Comparison of ENCODE assay signal across 9 cellular contexts in genomic region chr11:76803811-76804600, GRCh38. TPM values are rescaled to one million over a fixed set of nuclear protein-coding genes. Genes with fewer than 3 reads are reported as not detected.
DNase-seq lines count a peak whose midpoint lies in the region; ATAC-seq and TF ChIP-seq lines count a peak whose summit lies in the region.
"Had no signal": no experiment of that assay in that cellular context is flagged by ENCODE, and none has a peak within 500 bp of the region (broad histone marks: within the 10 kb centered on the region; RNA-seq: fewer than 3 reads in every experiment).

No MANE protein-coding gene starts in this region.

- DNase-seq in right cardiac atrium (peak; percentile 42 to 81 (median 60)), Right ventricle myocardium superior (no peak), osteocyte (ENCODE audit: extremely low spot score, unreplicated experiment) (peak; percentile 67), type B pancreatic cell (ENCODE audit: extremely low spot score, unreplicated experiment) (peak; percentile 34), NCI-H187 treated with DMSO at 0.1 percent for 48 hours (lab: John Stamatoyannopoulos, UW) (no peak)

- H3K27ac Mint-ChIP-seq in activated naive CD8-positive, alpha-beta T cell, result no peak overlapping the region
- H3K27ac Mint-ChIP-seq in osteocyte (ENCODE audit: unreplicated experiment) (no peak overlapping the region), type B pancreatic cell (no peak overlapping the region)
- H3K27ac Mint-ChIP-seq: dendritic cell treated with granulocyte-macrophage colony-stimulating factor and Interleukin-4, amounts not matched to agents 40 ng/mL and 50 ng/mL, for 4 days had no signal

- 83% methylated on average over 10 of the region's 10 CpGs for WGBS in right cardiac atrium

- TF ChIP-seq CTCF in osteocyte (IDR thresholded peaks at IDR 0.05), result no peak
- no peak for TF ChIP-seq CTCF in type B pancreatic cell (conservative IDR thresholded peaks at IDR 0.05)

- H3K4me3 ChIP-seq in right cardiac atrium (ENCODE audit: low read length), result no peak overlapping the region

- intact Hi-C loops in right cardiac atrium (cut with DNase I), result loop anchor here in 1 of 4 donors (5.0 kb wide), 1 partner anchor 72 kb away; no protein-coding TSS in a partner anchor
- intact Hi-C loops in Right ventricle myocardium superior (cut with DNase I), result no loop called here

- peak overlapping the region; percentile 14 for H3K4me3 Mint-ChIP-seq in activated naive CD8-positive, alpha-beta T cell
- H3K4me3 Mint-ChIP-seq in osteocyte (ENCODE audit: unreplicated experiment), result no peak overlapping the region
- H3K4me3 Mint-ChIP-seq in type B pancreatic cell, result no peak overlapping the region
- H3K4me3 Mint-ChIP-seq: dendritic cell treated with granulocyte-macrophage colony-stimulating factor and Interleukin-4, amounts not matched to agents 40 ng/mL and 50 ng/mL, for 4 days had no signal

- H3K9me3 Mint-ChIP-seq in activated naive CD8-positive, alpha-beta T cell (ENCODE audit: low read depth), result no peaks in the 10 kb centered on the region
- H3K9me3 Mint-ChIP-seq in osteocyte (ENCODE audit: unreplicated experiment), result no peaks in the 10 kb centered on the region
- H3K9me3 Mint-ChIP-seq in type B pancreatic cell, result no peaks in the 10 kb centered on the region
- H3K9me3 Mint-ChIP-seq: dendritic cell treated with granulocyte-macrophage colony-stimulating factor and Interleukin-4, amounts not matched to agents 40 ng/mL and 50 ng/mL, for 4 days had no signal

- H3K27me3 ChIP-seq in right cardiac atrium (ENCODE audit: control insufficient read depth, insufficient read depth), result no peaks in the 10 kb centered on the region

- H3K36me3 Mint-ChIP-seq in activated naive CD8-positive, alpha-beta T cell, result no peaks in the 10 kb centered on the region
- H3K36me3 Mint-ChIP-seq in osteocyte (ENCODE audit: unreplicated experiment) (peaks cover 4% of the 10 kb centered on the region), type B pancreatic cell (no peaks in the 10 kb centered on the region)

- peaks cover 30% of the 10 kb centered on the region for H3K4me1 Mint-ChIP-seq in activated naive CD8-positive, alpha-beta T cell (ENCODE audit: low read depth)
- H3K4me1 Mint-ChIP-seq in osteocyte (ENCODE audit: unreplicated experiment) (peaks cover 72% of the 10 kb centered on the region), type B pancreatic cell (ENCODE audit: unreplicated experiment) (peaks cover 19% of the 10 kb centered on the region)

- ATAC-seq in right cardiac atrium (peak in 1 of 2 donors; percentile 3), Right ventricle myocardium superior (ENCODE audit: poor library complexity) (no peak), GM21447 (IDR thresholded peaks at IDR 0.05; ENCODE audit: unreplicated experiment) (no peak), HG03342 (IDR thresholded peaks at IDR 0.05; ENCODE audit: unreplicated experiment) (no peak)

- H3K9me3 ChIP-seq in right cardiac atrium (ENCODE audit: control insufficient read depth, low read length), result no peaks in the 10 kb centered on the region

- peaks cover 4% of the 10 kb centered on the region for H3K4me1 ChIP-seq in right cardiac atrium (ENCODE audit: control insufficient read depth, insufficient read depth, low read length)

- no peak overlapping the region for H3K27ac ChIP-seq in right cardiac atrium (ENCODE audit: low read length)

- H3K27me3 Mint-ChIP-seq in activated naive CD8-positive, alpha-beta T cell, result peaks cover 7% of the 10 kb centered on the region
- H3K27me3 Mint-ChIP-seq in osteocyte (ENCODE audit: unreplicated experiment) (no peaks in the 10 kb centered on the region), type B pancreatic cell (peaks cover 5% of the 10 kb centered on the region)

RNA-seq across cellular contexts. Expression of gene TSKU, which starts 20.9 kb away (rescaled TPM):
- 10 to 100 TPM; 10.6 to 26.8 (median 15.3) TPM for total RNA-seq in right cardiac atrium
- polyA plus RNA-seq in right cardiac atrium, result 14.1 TPM
- total RNA-seq in Right ventricle myocardium superior, result 17.2 TPM
- total RNA-seq in osteocyte, result 84.0 and 84.1 TPM in 2 replicates
- 32.8 and 36.7 TPM in 2 replicates for total RNA-seq in type B pancreatic cell (ENCODE audit: low replicate concordance)

RNA-seq across cellular contexts. Expression of gene ACER3, which starts 56.7 kb away (rescaled TPM):
- total RNA-seq in right cardiac atrium (10 to 100 TPM; 10.6 to 16.1 (median 12.9) TPM), Right ventricle myocardium superior (10.3 TPM), osteocyte (17.4 and 17.6 TPM in 2 replicates), type B pancreatic cell (ENCODE audit: low replicate concordance) (25.7 and 39.3 TPM in 2 replicates)
- polyA plus RNA-seq in right cardiac atrium, result 4.1 TPM

Comparison
In these comparisons a context has a peak if more than half of its experiments do, and no peak if none do; other contexts are left out.
1. DNase-seq: peak in right cardiac atrium (3 of 3), osteocyte (single experiment) and type B pancreatic cell (single experiment); none in Right ventricle myocardium superior (single experiment) and NCI-H187 treated with DMSO at 0.1 percent for 48 hours (single experiment).